Comparison of ENCODE assay signal across 11 cellular contexts in genomic region chr12:110869803-110870202, GRCh38. TPM values are rescaled to one million over a fixed set of nuclear protein-coding genes. Genes with fewer than 3 reads are reported as not detected.
"Had no signal": no experiment of that assay in that cellular context is flagged by ENCODE, and none has a peak within 500 bp of the region (broad histone marks: within the 10 kb centered on the region; RNA-seq: fewer than 3 reads in every experiment).

No MANE protein-coding gene starts in this region.

- H3K4me3 ChIP-seq: GM23248, GM23338, HAP-1 had no signal

- H3K36me3 ChIP-seq: HAP-1 had no signal

- H3K4me3 Mint-ChIP-seq: GM23338, H9, HFFc6 had no signal

- H3K27ac ChIP-seq: GM23248 had no signal

- H3K9me3 Mint-ChIP-seq: HFFc6 had no signal

- H3K27ac Mint-ChIP-seq: GM23338, H9, HFFc6 had no signal

- H3K9me3 ChIP-seq: HAP-1 had no signal

- H3K4me1 Mint-ChIP-seq: GM23338, H9 had no signal

- H3K4me1 ChIP-seq: HAP-1 had no signal

- ATAC-seq: GM23338, HCT116 had no signal

- DNase-seq: GM23248, GOT3, H7, H9, HCEC 1CT, HFFc6 had no signal

RNA-seq across cellular contexts. Expression of gene CCDC63, which starts 23.0 kb away (rescaled TPM):
- total RNA-seq: GM23248, GM23338, H4, HFFc6 had no signal
- polyA plus RNA-seq: GM23248 had no signal

RNA-seq across cellular contexts. Expression of gene MYL2, which starts 50.6 kb away (rescaled TPM):
- total RNA-seq: GM23248, GM23338, H1, H4, H7, H9, HFFc6 had no signal
- polyA plus RNA-seq: GM23248, GM23338, H1 had no signal
